ENCODE assay signal across 8 cellular contexts in the genomic region with DNA sequence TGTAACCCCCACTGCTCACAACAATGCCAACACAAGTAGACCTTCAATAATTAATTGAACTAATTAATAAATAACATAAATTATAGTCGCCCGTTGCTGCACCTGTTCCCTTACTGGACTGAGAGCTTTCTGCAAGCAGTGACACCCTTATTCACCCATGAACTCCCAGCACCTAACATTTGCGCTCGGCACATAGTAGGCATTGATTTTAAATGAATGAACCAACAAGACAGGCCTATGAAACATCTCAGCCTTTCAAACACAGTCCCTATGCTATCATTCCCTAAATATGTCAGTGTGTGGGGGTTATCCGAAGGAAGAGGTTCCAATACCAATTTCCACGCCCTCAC. TPM values are rescaled to one million over a fixed set of nuclear protein-coding genes. Genes with fewer than 3 reads are reported as not detected.
DNase-seq lines count a peak whose midpoint lies in the region; ATAC-seq and TF ChIP-seq lines count a peak whose summit lies in the region.

No MANE protein-coding gene starts in this region.

- no peak for TF ChIP-seq CTCF in brain (conservative IDR thresholded peaks at IDR 0.05)

- peak overlapping the region; percentile 93 for H3K4me3 Mint-ChIP-seq in activated naive CD4-positive, alpha-beta T cell treated with anti-CD3 and anti-CD28 coated beads, Interleukin-2, amount 50 U/mL, for 24 hours
- peak overlapping the region; percentile 91 to 99 (median 97) for H3K4me3 Mint-ChIP-seq in brain

- no peak for ATAC-seq in GM21576 (IDR thresholded peaks at IDR 0.05; ENCODE audit: unreplicated experiment)

- no peaks in the 10 kb centered on the region for H3K9me3 Mint-ChIP-seq in activated naive CD4-positive, alpha-beta T cell treated with anti-CD3 and anti-CD28 coated beads, Interleukin-2, amount 50 U/mL, for 24 hours
- peaks cover 0 to 4% (median 0%) of the 10 kb centered on the region in 5 experiments for H3K9me3 Mint-ChIP-seq in brain

- H3K4me1 ChIP-seq in mesodermal cell (ENCODE audit: control insufficient read depth, insufficient read depth, low read length, poor library complexity, severe bottlenecking), result peaks cover 12% of the 10 kb centered on the region
- no peaks in the 10 kb centered on the region for H3K4me1 ChIP-seq in urinary bladder (ENCODE audit: insufficient read depth)

- peaks cover 1% of the 10 kb centered on the region for H3K36me3 Mint-ChIP-seq in activated naive CD4-positive, alpha-beta T cell treated with anti-CD3 and anti-CD28 coated beads, Interleukin-2, amount 50 U/mL, for 24 hours
- H3K36me3 Mint-ChIP-seq in brain, result peaks cover 18% of the 10 kb centered on the region

- H3K4me1 Mint-ChIP-seq in activated naive CD4-positive, alpha-beta T cell treated with anti-CD3 and anti-CD28 coated beads, Interleukin-2, amount 50 U/mL, for 24 hours, result peaks cover 78% of the 10 kb centered on the region
- peaks cover 83% of the 10 kb centered on the region for H3K4me1 Mint-ChIP-seq in brain

- H3K27me3 Mint-ChIP-seq in activated naive CD4-positive, alpha-beta T cell treated with anti-CD3 and anti-CD28 coated beads, Interleukin-2, amount 50 U/mL, for 24 hours, result no peaks in the 10 kb centered on the region
- H3K27me3 Mint-ChIP-seq in brain, result peaks cover 5% of the 10 kb centered on the region

- no peaks in the 10 kb centered on the region for H3K9me3 ChIP-seq in mesodermal cell (ENCODE audit: control insufficient read depth, low read length)

- H3K36me3 ChIP-seq in mesodermal cell (ENCODE audit: control insufficient read depth, insufficient read depth, low read length) (no peaks in the 10 kb centered on the region), urinary bladder (ENCODE audit: insufficient read depth) (no peaks in the 10 kb centered on the region)

- H3K27ac ChIP-seq in mesodermal cell (ENCODE audit: low read depth, low read length, severe bottlenecking) (no peak overlapping the region), urinary bladder (ENCODE audit: low read depth) (no peak overlapping the region)

- H3K27ac Mint-ChIP-seq in activated naive CD4-positive, alpha-beta T cell treated with anti-CD3 and anti-CD28 coated beads, Interleukin-2, amount 50 U/mL, for 24 hours, result peak overlapping the region; percentile 97
- peak overlapping the region; percentile 93 to 97 (median 95) for H3K27ac Mint-ChIP-seq in brain

- no peak for DNase-seq in activated naive CD4-positive, alpha-beta T cell treated with Interleukin-2 at 50 U/mL for 16 hours
- DNase-seq in OCI-M2 (lab: John Stamatoyannopoulos, UW; ENCODE audit: unreplicated experiment) (no peak), SIG-M5 treated with dmso at 0.1 percent for 504 hours (lab: John Stamatoyannopoulos, UW; ENCODE audit: unreplicated experiment) (no peak)

- 80% methylated on average over 1 of the region's 6 CpGs; no CpG with 5 or more reads in 1 of the 2 experiments for WGBS in mesodermal cell (ENCODE audit: insufficient coverage in 2 of 2), 2 experiments
- WGBS in urinary bladder, result 42% methylated on average over 6 of the region's 6 CpGs

- H3K4me3 ChIP-seq in mesodermal cell (ENCODE audit: extremely low read depth, insufficient read depth, low read length, poor library complexity, severe bottlenecking) (peak overlapping the region; percentile 83), urinary bladder (ENCODE audit: low read depth, low read length) (peak overlapping the region; percentile 93)

RNA-seq across cellular contexts. Expression of gene THAP12, which starts 1.1 kb away (rescaled TPM):
- polyA plus RNA-seq in brain (ENCODE audit: insufficient read depth, low read depth, low replicate concordance) (14.0 TPM), urinary bladder (25.0 TPM)
- polyA plus RNA-seq in mesodermal cell (2013, experiment 1 of 2), result 42.1 TPM
- 50.6 TPM for polyA plus RNA-seq in mesodermal cell (2013, experiment 2 of 2)
- total RNA-seq in urinary bladder, result 85.4 TPM

RNA-seq across cellular contexts. Expression of gene GVQW3, which starts 1.3 kb away (rescaled TPM):
- polyA plus RNA-seq in brain (ENCODE audit: insufficient read depth, low read depth, low replicate concordance) (7.5 TPM), urinary bladder (1.7 TPM)
- 3.2 TPM for polyA plus RNA-seq in mesodermal cell (2013, experiment 1 of 2)
- polyA plus RNA-seq in mesodermal cell (2013, experiment 2 of 2), result 3.5 TPM
- 6.1 TPM for total RNA-seq in urinary bladder
